8 cellular contexts compared by ENCODE assay signal in the genomic region with DNA sequence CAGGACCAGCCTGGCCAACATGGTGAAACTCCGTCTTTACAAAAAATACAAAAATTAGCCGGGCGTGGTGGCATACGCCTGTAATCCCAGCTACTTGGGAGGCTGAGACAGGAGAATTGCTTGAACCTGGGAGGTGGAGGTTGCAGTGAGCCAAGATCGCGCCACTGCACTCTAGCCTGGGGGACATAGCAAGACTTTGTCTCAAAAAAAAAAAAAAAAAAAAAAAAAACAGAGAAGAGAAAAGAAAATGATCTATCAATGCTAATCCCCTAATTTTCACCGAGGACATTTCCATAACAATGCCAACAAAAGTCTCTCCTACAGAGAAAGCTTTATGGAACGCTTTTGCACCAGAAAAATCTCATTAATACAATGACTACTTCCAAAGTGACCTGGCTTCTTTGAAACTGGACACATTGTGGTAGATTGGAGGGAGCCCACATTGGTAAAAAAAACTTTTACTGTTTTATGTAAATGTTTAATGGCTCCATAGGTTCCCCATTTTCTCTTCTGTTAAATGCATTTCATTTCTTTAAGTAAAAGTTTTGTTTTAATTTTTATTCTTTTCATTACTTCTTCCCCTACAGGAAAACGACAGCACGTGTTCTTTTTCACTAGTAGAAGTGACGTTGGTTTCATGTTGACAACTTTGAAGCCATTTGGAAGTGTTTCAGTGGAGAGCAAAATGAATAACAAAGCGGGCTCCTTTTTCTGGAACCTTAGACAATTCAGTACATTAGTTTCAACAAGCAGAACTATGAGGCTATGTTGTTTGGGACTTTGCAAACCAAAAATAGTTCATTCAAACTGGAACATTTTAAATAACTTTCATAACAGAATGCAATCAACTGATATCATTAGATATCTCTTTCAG. TPM values are rescaled to one million over a fixed set of nuclear protein-coding genes. Genes with fewer than 3 reads are reported as not detected.
DNase-seq lines count a peak whose midpoint lies in the region; ATAC-seq, FAIRE-seq and TF ChIP-seq lines count a peak whose summit lies in the region.

No MANE protein-coding gene starts in this region.

- H2AFZ ChIP-seq in OCI-LY7 (ENCODE audit: low read length), result peak overlapping the region; percentile 90; the same call in 1 of the 2 replicates
- peak overlapping the region; percentile 92 for H2AFZ ChIP-seq in endothelial cell of umbilical vein (ENCODE audit: low read depth, low read length)

- BruUV-seq in OCI-LY7 (replicated peaks; lab: Mats Ljungman, UMichigan) (no TSS peak), endothelial cell of umbilical vein (replicated peaks; lab: Mats Ljungman, UMichigan) (no TSS peak)

- CTCF ChIA-PET in CD4-positive, alpha-beta memory T cell (lab: Charles Lee; ENCODE audit: partially characterized antibody), result interaction anchor here (1.3 to 2.6 kb wide), 3 partner anchors 15 to 859 kb away, joined by 5 to 11 read pairs (median 10); a partner anchor contains a TSS
- CTCF ChIA-PET in OCI-LY7 (lab: Charles Lee; ENCODE audit: unreplicated experiment), result no interaction called here
- CTCF ChIA-PET in endothelial cell of umbilical vein (lab: Charles Lee), result interaction anchor here (4.3 kb wide), 1 partner anchor 16 kb away, joined by 25 read pairs; no protein-coding TSS in a partner anchor

- H3K36me3 ChIP-seq in CD4-positive, alpha-beta memory T cell (ENCODE audit: insufficient read depth, low read length), result peaks cover 3% of the 10 kb centered on the region
- H3K36me3 ChIP-seq in OCI-LY7 (ENCODE audit: insufficient read depth, low read length) (peaks cover 45% of the 10 kb centered on the region), endothelial cell of umbilical vein (ENCODE audit: control insufficient read depth in 2 of 2, extremely low read depth in 1 of 2, insufficient read depth in 2 of 2, low read length in 2 of 2) (peaks cover 0 to 2% of the 10 kb centered on the region in 2 experiments), neutrophil (peaks cover 10% of the 10 kb centered on the region)

- dilution Hi-C loops in endothelial cell of umbilical vein (cut with MboI; ENCODE audit: extremely low pct_ligation_motif_present, low sequenced_read_pairs), result no loop called here

- no peaks in the 10 kb centered on the region for H3K9me3 ChIP-seq in CD4-positive, alpha-beta memory T cell (ENCODE audit: control insufficient read depth in 1 of 2, low read length in 2 of 2)
- no peaks in the 10 kb centered on the region for H3K9me3 ChIP-seq in OCI-LY7 (ENCODE audit: low read length)
- no peaks in the 10 kb centered on the region for H3K9me3 ChIP-seq in endothelial cell of umbilical vein (replicated peaks; ENCODE audit: control insufficient read depth, insufficient read depth, low read length)
- H3K9me3 ChIP-seq in neutrophil, result no peaks in the 10 kb centered on the region

- intact Hi-C loops in CD4-positive, alpha-beta memory T cell (cut with micrococcal nuclease), result loop anchor here (5.0 to 10.0 kb wide), 7 partner anchors 209 to 1501 kb away; a partner anchor contains a TSS
- intact Hi-C loops in OCI-LY7 (cut with micrococcal nuclease; ENCODE audit: unreplicated experiment) (loop anchor here (10.0 kb wide), 1 partner anchor 611 kb away; a partner anchor contains a TSS), endothelial cell of umbilical vein (cut with micrococcal nuclease) (loop anchor here (5.0 kb wide), 2 partner anchors 69 to 374 kb away; no protein-coding TSS in a partner anchor)

- peak overlapping the region; percentile 89 to 98 (median 95) for H3K4me3 Mint-ChIP-seq in CD4-positive, alpha-beta memory T cell

- peak overlapping the region; percentile 95 for H3K9ac ChIP-seq in endothelial cell of umbilical vein (replicated peaks; ENCODE audit: extremely low read depth, insufficient read depth, low read length)

- TF ChIP-seq CTCF in OCI-LY7 (conservative IDR thresholded peaks at IDR 0.05; ENCODE audit: low read length), result no peak
- no peak for TF ChIP-seq CTCF in endothelial cell of umbilical vein (IDR thresholded peaks at IDR 0.05; ENCODE audit: extremely low read depth in 1 of 2, insufficient read depth in 1 of 2, low read depth in 1 of 2, low read length in 2 of 2)
- TF ChIP-seq CTCF in neutrophil (IDR thresholded peaks at IDR 0.05), result no peak

- POLR2A ChIA-PET in CD4-positive, alpha-beta memory T cell (lab: Charles Lee; ENCODE audit: partially characterized antibody), result interaction anchor here (0.5 to 1.8 kb wide), 8 partner anchors 10 to 1499 kb away, joined by 3 to 9 read pairs (median 4); a partner anchor contains a TSS
- POLR2A ChIA-PET in OCI-LY7 (lab: Charles Lee), result interaction anchor here (0.6 to 1.3 kb wide), 8 partner anchors 8 to 1004 kb away, joined by 3 to 8 read pairs (median 4); a partner anchor contains a TSS
- POLR2A ChIA-PET in endothelial cell of umbilical vein (lab: Charles Lee), result interaction anchor here (0.6 kb wide), 1 partner anchor 21 kb away, joined by 4 read pairs; no protein-coding TSS in a partner anchor

- peak overlapping the region; percentile 96 to 99 (median 97) for H3K27ac Mint-ChIP-seq in CD4-positive, alpha-beta memory T cell

- H3K27me3 Mint-ChIP-seq in CD4-positive, alpha-beta memory T cell, result no peaks in the 10 kb centered on the region

- H3K27me3 ChIP-seq in CD4-positive, alpha-beta memory T cell (ENCODE audit: insufficient read depth, low read length), result no peaks in the 10 kb centered on the region
- H3K27me3 ChIP-seq in endothelial cell of umbilical vein (ENCODE audit: control insufficient read depth in 2 of 2, insufficient read depth in 2 of 2, low read length in 2 of 2) (peaks cover 5 to 16% of the 10 kb centered on the region in 2 experiments), neutrophil (peaks cover 27% of the 10 kb centered on the region)

- H4K20me1 ChIP-seq in OCI-LY7 (ENCODE audit: insufficient read depth, low read length) (no peaks in the 10 kb centered on the region), endothelial cell of umbilical vein (replicated peaks; ENCODE audit: control insufficient read depth, extremely low read depth, insufficient read depth, low read length) (no peaks in the 10 kb centered on the region)

- no peaks in the 10 kb centered on the region for H3K9me3 Mint-ChIP-seq in CD4-positive, alpha-beta memory T cell

- H3K9me1 ChIP-seq in endothelial cell of umbilical vein (replicated peaks; ENCODE audit: control insufficient read depth, extremely low read depth, insufficient read depth, low read length), result no peaks in the 10 kb centered on the region

- H3K9me2 ChIP-seq in OCI-LY7 (ENCODE audit: insufficient read depth, low read length), result no peaks in the 10 kb centered on the region

- H3K4me3 ChIP-seq in CD4-positive, alpha-beta memory T cell (ENCODE audit: low read length in 2 of 2), result peak overlapping the region; percentile 54 to 82
- H3K4me3 ChIP-seq in OCI-LY7 (ENCODE audit: low read depth, low read length, poor library complexity, severe bottlenecking) (peak overlapping the region; percentile 77), endothelial cell of umbilical vein (replicated peaks in 1 of 3; ENCODE audit: insufficient read depth in 1 of 3, low read depth in 1 of 3, low read length in 3 of 3) (peak overlapping the region; percentile 76 to 96 (median 80)), neutrophil (ENCODE audit: low read depth in 1 of 2, low read length in 1 of 2) (peak overlapping the region; percentile 78 to 84)

- peaks cover 39% of the 10 kb centered on the region for H3K4me1 ChIP-seq in CD4-positive, alpha-beta memory T cell (ENCODE audit: insufficient read depth, low read length)
- peaks cover 19% of the 10 kb centered on the region for H3K4me1 ChIP-seq in OCI-LY7 (ENCODE audit: insufficient read depth, low read length, poor library complexity, severe bottlenecking)
- peaks cover 8% of the 10 kb centered on the region for H3K4me1 ChIP-seq in endothelial cell of umbilical vein (ENCODE audit: control insufficient read depth, extremely low read depth, insufficient read depth, low read length)
- H3K4me1 ChIP-seq in neutrophil (ENCODE audit: control insufficient read depth in 1 of 2, insufficient read depth in 1 of 2, low read depth in 1 of 2, low read length in 1 of 2), result peaks cover 0 to 9% of the 10 kb centered on the region in 2 experiments

- H3K4me1 Mint-ChIP-seq in CD4-positive, alpha-beta memory T cell, result peaks cover 20 to 45% (median 36%) of the 10 kb centered on the region in 4 donors

- ATAC-seq in HG03432 (IDR thresholded peaks at IDR 0.05; ENCODE audit: unreplicated experiment), result no peak
- ATAC-seq in HG03097 (IDR thresholded peaks at IDR 0.05; ENCODE audit: low FRiP score, unreplicated experiment), result no peak

- FAIRE-seq in endothelial cell of umbilical vein (lab: Jason Lieb, UNC), result no peak

- H3K4me2 ChIP-seq in OCI-LY7 (ENCODE audit: low read length) (peak overlapping the region; percentile 68), endothelial cell of umbilical vein (ENCODE audit: insufficient read depth, low read length) (peak overlapping the region; percentile 76)

- H3K79me2 ChIP-seq in OCI-LY7 (ENCODE audit: insufficient read depth, low read depth, low read length), result peaks cover 25% of the 10 kb centered on the region; the same call in 1 of the 2 replicates
- peaks cover 32% of the 10 kb centered on the region for H3K79me2 ChIP-seq in endothelial cell of umbilical vein (ENCODE audit: control insufficient read depth, insufficient read depth, low read length)

- peaks cover 19 to 42% of the 10 kb centered on the region in 2 donors for H3K36me3 Mint-ChIP-seq in CD4-positive, alpha-beta memory T cell

- no peak for TF ChIP-seq POLR2A in endothelial cell of umbilical vein (IDR thresholded peaks at IDR 0.05; ENCODE audit: low read depth, low read length)

- H3K27ac ChIP-seq in CD4-positive, alpha-beta memory T cell (ENCODE audit: low read depth, low read length), result peak overlapping the region; percentile 91
- H3K27ac ChIP-seq in OCI-LY7 (ENCODE audit: low read depth, low read length, poor library complexity, severe bottlenecking) (peak overlapping the region; percentile 60), endothelial cell of umbilical vein (ENCODE audit: insufficient read depth, low read depth, low read length) (peak overlapping the region; percentile 89), neutrophil (peak overlapping the region; percentile 80)

- no peak for DNase-seq in CD4-positive, alpha-beta memory T cell
- no peak for DNase-seq in OCI-LY7 (ENCODE audit: low spot score)
- DNase-seq in endothelial cell of umbilical vein (ENCODE audit: low read depth, low spot score), result no peak
- no peak for DNase-seq in NCI-H1048 (lab: John Stamatoyannopoulos, UW)
- DNase-seq in Ammon's horn (ENCODE audit: low spot score), result no peak

RNA-seq across cellular contexts. Expression of a gene that starts 0.9 kb away (rescaled TPM):
- total RNA-seq in CD4-positive, alpha-beta memory T cell, result 10 to 100 TPM; 23.0 to 23.4 TPM
- 10 to 100 TPM; 23.6 to 26.2 TPM for polyA plus RNA-seq in CD4-positive, alpha-beta memory T cell
- total RNA-seq in OCI-LY7 (2014; rRNA removed; shearing (Covaris generic)), result 17.0 and 18.3 TPM in 2 replicates
- total RNA-seq in OCI-LY7 (2022) (19.0 and 20.9 TPM in 2 replicates), endothelial cell of umbilical vein (22.6 and 24.1 TPM in 2 replicates)
- polyA plus RNA-seq in endothelial cell of umbilical vein, result 20.6 and 21.8 TPM in 2 replicates
- polyA plus RNA-seq in endothelial cell of umbilical vein (2011; cell fraction: cytosol; rRNA removed), result 17.8 and 18.4 TPM in 2 replicates
- polyA plus RNA-seq in endothelial cell of umbilical vein (2011; cell fraction: nucleus; rRNA removed), result 39.7 and 47.2 TPM in 2 replicates
- 23.4 and 33.2 TPM in 2 replicates for polyA plus RNA-seq in endothelial cell of umbilical vein (2012)
- 31.1 and 33.8 TPM in 2 replicates for polyA minus RNA-seq in endothelial cell of umbilical vein
- 13.9 TPM for polyA minus RNA-seq in endothelial cell of umbilical vein (2011; cell fraction: cytosol; rRNA and poly(A)+ RNA removed)
- polyA minus RNA-seq in endothelial cell of umbilical vein (2011; cell fraction: nucleus; rRNA and poly(A)+ RNA removed), result 30.6 and 56.1 TPM in 2 replicates

RNA-seq across cellular contexts. Expression of a gene that starts 1.2 kb away (rescaled TPM):
- under 1 TPM in 1 of 2 experiments, not detected in 1; 0.17 TPM for total RNA-seq in CD4-positive, alpha-beta memory T cell
- under 1 TPM in 1 of 2 donors, not detected in 1; 0.44 TPM for polyA plus RNA-seq in CD4-positive, alpha-beta memory T cell
- 0.23 and 0.28 TPM in 2 replicates for total RNA-seq in OCI-LY7 (2014; rRNA removed; shearing (Covaris generic))
- total RNA-seq in OCI-LY7 (2022) (0.19 and 0.37 TPM in 2 replicates), endothelial cell of umbilical vein (0.51 TPM in 1 of 2 replicates, not detected in the other)
- 0.29 and 0.33 TPM in 2 replicates for polyA plus RNA-seq in endothelial cell of umbilical vein
- 0.30 TPM in 2 replicates for polyA plus RNA-seq in endothelial cell of umbilical vein (2011; cell fraction: cytosol; rRNA removed)
- 1.1 and 1.2 TPM in 2 replicates for polyA plus RNA-seq in endothelial cell of umbilical vein (2011; cell fraction: nucleus; rRNA removed)
- 0.35 and 0.56 TPM in 2 replicates for polyA plus RNA-seq in endothelial cell of umbilical vein (2012)
- 0.53 TPM in 1 of 2 replicates, not detected in the other for polyA minus RNA-seq in endothelial cell of umbilical vein
- not detected for polyA minus RNA-seq in endothelial cell of umbilical vein (2011; cell fraction: cytosol; rRNA and poly(A)+ RNA removed)
- 0.34 and 0.91 TPM in 2 replicates for polyA minus RNA-seq in endothelial cell of umbilical vein (2011; cell fraction: nucleus; rRNA and poly(A)+ RNA removed)

RNA-seq across cellular contexts. Expression of a gene that starts 48.1 kb away (rescaled TPM):
- not detected for total RNA-seq in CD4-positive, alpha-beta memory T cell
- polyA plus RNA-seq in CD4-positive, alpha-beta memory T cell, result not detected
- not detected in 2 replicates for total RNA-seq in OCI-LY7 (2014; rRNA removed; shearing (Covaris generic))
- total RNA-seq in OCI-LY7 (2022) (not detected in 2 replicates), endothelial cell of umbilical vein (0.21 and 0.62 TPM in 2 replicates)
- 0.06 TPM in 1 of 2 replicates, not detected in the other for polyA plus RNA-seq in endothelial cell of umbilical vein
- 0.03 and 0.04 TPM in 2 replicates for polyA plus RNA-seq in endothelial cell of umbilical vein (2011; cell fraction: cytosol; rRNA removed)
- 0.22 and 0.26 TPM in 2 replicates for polyA plus RNA-seq in endothelial cell of umbilical vein (2011; cell fraction: nucleus; rRNA removed)
- polyA plus RNA-seq in endothelial cell of umbilical vein (2012), result not detected in 2 replicates
- 0.15 TPM in 1 of 2 replicates, not detected in the other for polyA minus RNA-seq in endothelial cell of umbilical vein
- not detected for polyA minus RNA-seq in endothelial cell of umbilical vein (2011; cell fraction: cytosol; rRNA and poly(A)+ RNA removed)
- polyA minus RNA-seq in endothelial cell of umbilical vein (2011; cell fraction: nucleus; rRNA and poly(A)+ RNA removed), result 0.29 and 0.38 TPM in 2 replicates
